Comparison of ENCODE assay signal across 16 cellular contexts in genomic region chr20:90651-91050, GRCh38. TPM values are rescaled to one million over a fixed set of nuclear protein-coding genes. Genes with fewer than 3 reads are reported as not detected.
DNase-seq lines count a peak whose midpoint lies in the region; ATAC-seq and TF ChIP-seq lines count a peak whose summit lies in the region.
"Had no signal": no experiment of that assay in that cellular context is flagged by ENCODE, and none has a peak within 500 bp of the region (broad histone marks: within the 10 kb centered on the region; RNA-seq: fewer than 3 reads in every experiment).

No MANE protein-coding gene starts in this region.

- H3K4me1 ChIP-seq in lung (ENCODE audit: control insufficient read depth in 2 of 2, insufficient read depth in 2 of 2, low read length in 2 of 2): no peaks in the 10 kb centered on the region
- H3K4me1 ChIP-seq: BLaER1, Peyer's patch had no signal

- DNase-seq in HPDE6-E6E7 (ENCODE audit: extremely low spot score) (peak; percentile 82), RKO (ENCODE audit: low spot score) (peak; percentile 22), epithelial cell of prostate (ENCODE audit: low read depth, low spot score) (peak; percentile 65), lung (ENCODE audit: low spot score) (no peak), NCI-H2196 treated with DMSO at 0.1 percent for 48 hours (lab: John Stamatoyannopoulos, UW; ENCODE audit: unreplicated experiment) (no peak)
- no peak for DNase-seq in stimulated activated CD4-positive, alpha-beta T cell treated with anti-CD3 and anti-CD28 coated beads, Interleukin-2, amount 100 ng/mL, for 24 hours
- DNase-seq: CD8-positive, alpha-beta memory T cell; NCI-H1048; NCI-H146; NCI-H345; NCI-H69; Peyer's patch had no signal

- H3K27me3 ChIP-seq in lung (ENCODE audit: control insufficient read depth, insufficient read depth): no peaks in the 10 kb centered on the region
- H3K27me3 ChIP-seq: BLaER1, Peyer's patch had no signal

- no peak for TF ChIP-seq CTCF in lung (IDR thresholded peaks at IDR 0.05; ENCODE audit: control extremely low read depth, extremely low read depth)

- no peaks in the 10 kb centered on the region for H3K36me3 ChIP-seq in lung (ENCODE audit: control insufficient read depth in 2 of 2, insufficient read depth in 2 of 2, low read length in 2 of 2)
- H3K36me3 ChIP-seq: BLaER1, Peyer's patch had no signal

- H3K4me3 ChIP-seq in lung: no peak overlapping the region
- H3K4me3 ChIP-seq: BLaER1, Peyer's patch had no signal

- peaks cover 0 to 2% of the 10 kb centered on the region in 2 donors for H3K9me3 ChIP-seq in lung (ENCODE audit: control insufficient read depth in 2 of 2, insufficient read depth in 1 of 2, low read length in 1 of 2)
- H3K9me3 ChIP-seq: Peyer's patch had no signal

- H3K27ac ChIP-seq in epithelial cell of prostate (peak overlapping the region; percentile 7), lung (ENCODE audit: low read depth in 1 of 2, low read length in 1 of 2) (no peak overlapping the region)
- H3K27ac ChIP-seq: BLaER1, Peyer's patch had no signal

- ATAC-seq in lung (ENCODE audit: insufficient read depth, low FRiP score): peak; percentile 58
- no peak for ATAC-seq in HG02642 (IDR thresholded peaks at IDR 0.05; ENCODE audit: poor library complexity, unreplicated experiment)

RNA-seq across cellular contexts. Expression of gene DEFB125, which starts 3.2 kb away (rescaled TPM):
- not detected for total RNA-seq in lung
- polyA plus RNA-seq in lung: not detected
- total RNA-seq: CD8-positive, alpha-beta memory T cell; H1; LHCN-M2; Peyer's patch had no signal
- polyA plus RNA-seq: CD8-positive, alpha-beta memory T cell; H1 had no signal

RNA-seq across cellular contexts. Expression of gene DEFB126, which starts 51.7 kb away (rescaled TPM):
- not detected for total RNA-seq in lung
- polyA plus RNA-seq in lung: not detected
- total RNA-seq: CD8-positive, alpha-beta memory T cell; H1; LHCN-M2; Peyer's patch had no signal
- polyA plus RNA-seq: CD8-positive, alpha-beta memory T cell; H1 had no signal

Comparison
In these comparisons a context has a peak if more than half of its experiments do, and no peak if none do; other contexts are left out.
1. DNase-seq: peak in HPDE6-E6E7 (single experiment), RKO (single experiment) and epithelial cell of prostate (single experiment); none in lung (single experiment), stimulated activated CD4-positive, alpha-beta T cell treated with anti-CD3 and anti-CD28 coated beads, Interleukin-2, amount 100 ng/mL, for 24 hours (0 of 2) and NCI-H2196 treated with DMSO at 0.1 percent for 48 hours (single experiment).